ENCODE assay signal across 16 cellular contexts in the genomic region with DNA sequence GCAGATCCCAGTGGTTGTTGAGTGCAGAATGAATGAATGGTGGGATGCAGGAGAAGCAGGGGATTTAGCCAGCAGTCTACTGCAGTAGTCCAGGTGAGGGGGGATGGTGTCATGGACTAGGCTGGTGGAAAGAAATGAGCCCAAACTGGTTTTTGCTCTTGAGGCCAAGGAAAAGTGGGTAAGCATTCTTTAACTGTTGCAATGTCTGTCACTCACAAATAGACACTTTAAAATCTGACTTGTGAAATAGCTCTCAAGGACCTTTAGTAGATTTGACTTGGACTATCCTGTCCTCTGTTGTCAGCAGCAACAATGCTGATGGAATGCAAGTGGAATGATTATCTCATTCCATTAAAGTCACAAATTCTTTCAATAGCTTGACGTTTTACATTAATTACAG. TPM values are rescaled to one million over a fixed set of nuclear protein-coding genes. Genes with fewer than 3 reads are reported as not detected.
DNase-seq lines count a peak whose midpoint lies in the region; ATAC-seq and FAIRE-seq lines count a peak whose summit lies in the region.
"Had no signal": no experiment of that assay in that cellular context is flagged by ENCODE, and none has a peak within 500 bp of the region (broad histone marks: within the 10 kb centered on the region; RNA-seq: fewer than 3 reads in every experiment).

No MANE protein-coding gene starts in this region.

- no peaks in the 10 kb centered on the region for H3K79me2 ChIP-seq in trophoblast cell (ENCODE audit: control insufficient read depth, insufficient read depth, low read length, poor library complexity)

- H4K8ac ChIP-seq in trophoblast cell (ENCODE audit: low read depth, low read length) = peak overlapping the region; percentile 49

- no peak overlapping the region for H2AK5ac ChIP-seq in trophoblast cell (ENCODE audit: low read length)

- peaks cover 8% of the 10 kb centered on the region in 2 experiments for H3K4me1 ChIP-seq in trophoblast cell (ENCODE audit: control insufficient read depth in 1 of 2, insufficient read depth in 2 of 2, low read length in 2 of 2)

- peak overlapping the region; percentile 93 for H2BK12ac ChIP-seq in trophoblast cell (ENCODE audit: low read length)

- peak overlapping the region; percentile 72 for H4K91ac ChIP-seq in trophoblast cell (ENCODE audit: low read depth, low read length)

- H3K27ac ChIP-seq in trophoblast cell (ENCODE audit: low read depth, low read length) = peak overlapping the region; percentile 66
- H3K27ac ChIP-seq: thyroid gland had no signal

- peaks cover 5% of the 10 kb centered on the region for H3K79me1 ChIP-seq in trophoblast cell (ENCODE audit: low read length)

- peaks cover 54% of the 10 kb centered on the region for H3K4me1 Mint-ChIP-seq in T-helper 1 cell treated with Interleukin-12 subunit alpha and Interleukin-12 subunit beta and Interleukin-4 antibody, amounts not matched to agents 30 μg/mL and 1 μg/mL, for 36 hours (ENCODE audit: low read depth)
- peaks cover 38 to 42% of the 10 kb centered on the region in 2 donors for H3K4me1 Mint-ChIP-seq in effector memory CD8-positive, alpha-beta T cell (ENCODE audit: low read depth in 2 of 2)

- H2BK5ac ChIP-seq in trophoblast cell (ENCODE audit: low read depth, low read length, poor library complexity) = peak overlapping the region; percentile 64

- H3K27me3 ChIP-seq in trophoblast cell (ENCODE audit: insufficient read depth, low read length) = no peaks in the 10 kb centered on the region
- H3K27me3 ChIP-seq: thyroid gland had no signal

- DNase-seq in T-helper 1 cell (no peak), GM19239 (ENCODE audit: insufficient read length, low spot score) (no peak), trophoblast cell (peak; percentile 84 to 97), HuH-7 (ENCODE audit: low spot score) (no peak), midbrain (lab: John Stamatoyannopoulos, UW) (no peak)
- no peak for DNase-seq in effector memory CD8-positive, alpha-beta T cell
- DNase-seq: activated CD4-positive, alpha-beta T cell treated with anti-CD3 and anti-CD28 coated beads, Interleukin-2, amount 50 U/mL, for 48 hours; activated naive CD4-positive, alpha-beta T cell treated with anti-CD3 and anti-CD28 coated beads for 36 hours; central memory CD4-positive, alpha-beta T cell; erythroblast; posterior cingulate gyrus; thyroid gland had no signal

- no CpG with 5 or more reads among the region's 1 CpG for WGBS in trophoblast cell (ENCODE audit: extremely low coverage, insufficient coverage, insufficient read length)

- no peak overlapping the region for H3K23ac ChIP-seq in trophoblast cell (ENCODE audit: low read length)

- peak; percentile 44 for FAIRE-seq in GM19239 (lab: Jason Lieb, UNC)
- FAIRE-seq: GM18507, H54 had no signal

- peak overlapping the region; percentile 81 for H3K18ac ChIP-seq in trophoblast cell (ENCODE audit: low read length)

- H2AFZ ChIP-seq in trophoblast cell (ENCODE audit: insufficient read depth, low read length, poor library complexity) = no peak overlapping the region

- H3K36me3 Mint-ChIP-seq in T-helper 1 cell treated with Interleukin-12 subunit alpha and Interleukin-12 subunit beta and Interleukin-4 antibody, amounts not matched to agents 30 μg/mL and 1 μg/mL, for 36 hours (ENCODE audit: low read depth) = peaks cover 7% of the 10 kb centered on the region
- peaks cover 24% of the 10 kb centered on the region for H3K36me3 Mint-ChIP-seq in effector memory CD8-positive, alpha-beta T cell (ENCODE audit: insufficient read depth)

- peak overlapping the region; percentile 56 for H3K27ac Mint-ChIP-seq in T-helper 1 cell treated with Interleukin-12 subunit alpha and Interleukin-12 subunit beta and Interleukin-4 antibody, amounts not matched to agents 30 μg/mL and 1 μg/mL, for 36 hours
- peak overlapping the region; percentile 78 to 97 for H3K27ac Mint-ChIP-seq in effector memory CD8-positive, alpha-beta T cell
- H3K27ac Mint-ChIP-seq: activated naive CD4-positive, alpha-beta T cell treated with anti-CD3 and anti-CD28 coated beads for 36 hours had no signal

- no peak overlapping the region for H3K9ac ChIP-seq in trophoblast cell (ENCODE audit: low read length)

- H4K12ac ChIP-seq in trophoblast cell (ENCODE audit: low read depth, low read length) = peak overlapping the region; percentile 7

- no peak overlapping the region for H3K4me3 Mint-ChIP-seq in T-helper 1 cell treated with Interleukin-12 subunit alpha and Interleukin-12 subunit beta and Interleukin-4 antibody, amounts not matched to agents 30 μg/mL and 1 μg/mL, for 36 hours
- H3K4me3 Mint-ChIP-seq in effector memory CD8-positive, alpha-beta T cell = peak overlapping the region in 1 of 2 donors; percentile 40
- H3K4me3 Mint-ChIP-seq: activated naive CD4-positive, alpha-beta T cell treated with anti-CD3 and anti-CD28 coated beads for 36 hours had no signal

- H3K4me3 ChIP-seq in trophoblast cell (ENCODE audit: low read depth, low read length) = no peak overlapping the region
- H3K4me3 ChIP-seq: thyroid gland had no signal

- peaks cover 4% of the 10 kb centered on the region for H3K9me3 Mint-ChIP-seq in T-helper 1 cell treated with Interleukin-12 subunit alpha and Interleukin-12 subunit beta and Interleukin-4 antibody, amounts not matched to agents 30 μg/mL and 1 μg/mL, for 36 hours
- H3K9me3 Mint-ChIP-seq in effector memory CD8-positive, alpha-beta T cell = no peaks in the 10 kb centered on the region
- H3K9me3 Mint-ChIP-seq: activated naive CD4-positive, alpha-beta T cell treated with anti-CD3 and anti-CD28 coated beads for 36 hours had no signal

- H3K14ac ChIP-seq in trophoblast cell (ENCODE audit: low read length) = peak overlapping the region; percentile 53

- no peaks in the 10 kb centered on the region for H3K36me3 ChIP-seq in trophoblast cell (ENCODE audit: control insufficient read depth in 1 of 2, insufficient read depth in 2 of 2, low read length in 2 of 2)
- H3K36me3 ChIP-seq: thyroid gland had no signal

- H3K4ac ChIP-seq in trophoblast cell (ENCODE audit: low read depth, low read length) = peak overlapping the region; percentile 41

- H3K4me2 ChIP-seq in trophoblast cell (ENCODE audit: low read length) = peak overlapping the region; percentile 8

- H3K27me3 Mint-ChIP-seq in T-helper 1 cell treated with Interleukin-12 subunit alpha and Interleukin-12 subunit beta and Interleukin-4 antibody, amounts not matched to agents 30 μg/mL and 1 μg/mL, for 36 hours (ENCODE audit: low read depth) = no peaks in the 10 kb centered on the region
- no peaks in the 10 kb centered on the region for H3K27me3 Mint-ChIP-seq in effector memory CD8-positive, alpha-beta T cell

- H3K9me3 ChIP-seq in trophoblast cell (ENCODE audit: insufficient read depth, low read depth, low read length) = no peaks in the 10 kb centered on the region
- H3K9me3 ChIP-seq: thyroid gland had no signal

- ATAC-seq in effector memory CD8-positive, alpha-beta T cell (replicated peaks) = no peak
- ATAC-seq in HG03565 (IDR thresholded peaks at IDR 0.05; ENCODE audit: unreplicated experiment) = no peak

- H2BK120ac ChIP-seq in trophoblast cell (ENCODE audit: insufficient read depth, low read length, poor library complexity) = peak overlapping the region; percentile 84

RNA-seq across cellular contexts. Expression of a gene that starts 37.5 kb away (rescaled TPM):
- polyA plus RNA-seq in trophoblast cell (2013) = 14.5 and 15.1 TPM in 2 replicates

Comparison
In these comparisons a context has a peak if more than half of its experiments do, and no peak if none do; other contexts are left out.
1. DNase-seq: peak in trophoblast cell (2 of 2); none in T-helper 1 cell (0 of 5), GM19239 (single experiment), effector memory CD8-positive, alpha-beta T cell (0 of 3), HuH-7 (single experiment) and midbrain (single experiment).